Comparison of ENCODE assay signal across 19 cellular contexts in genomic region chr6:246349-246748, GRCh38. TPM values are rescaled to one million over a fixed set of nuclear protein-coding genes. Genes with fewer than 3 reads are reported as not detected.
DNase-seq lines count a peak whose midpoint lies in the region; ATAC-seq and TF ChIP-seq lines count a peak whose summit lies in the region.
"Had no signal": no experiment of that assay in that cellular context is flagged by ENCODE, and none has a peak within 500 bp of the region (broad histone marks: within the 10 kb centered on the region; RNA-seq: fewer than 3 reads in every experiment).

No MANE protein-coding gene starts in this region.

- peaks cover 6% of the 10 kb centered on the region for H3K4me1 ChIP-seq in Karpas-422 (ENCODE audit: low read length)
- H3K4me1 ChIP-seq in trophoblast cell (ENCODE audit: control insufficient read depth in 1 of 2, insufficient read depth in 2 of 2, low read length in 2 of 2), result no peaks in the 10 kb centered on the region
- H3K4me1 ChIP-seq in uterus, result no peaks in the 10 kb centered on the region
- H3K4me1 ChIP-seq: SJCRH30 had no signal

- H3K14ac ChIP-seq in trophoblast cell (ENCODE audit: low read length), result no peak overlapping the region

- intact Hi-C loops in uterus (cut with DNase I; ENCODE audit: low total_unique reads), result no loop called here

- peaks cover 15% of the 10 kb centered on the region for H3K4me1 Mint-ChIP-seq in activated naive CD8-positive, alpha-beta T cell treated with anti-CD3 and anti-CD28 coated beads, Interleukin-2, amount 50 U/mL, for 24 hours
- peaks cover 10% of the 10 kb centered on the region for H3K4me1 Mint-ChIP-seq in activated naive CD8-positive, alpha-beta T cell treated with anti-CD3 and anti-CD28 coated beads for 36 hours

- H3K79me2 ChIP-seq in Karpas-422 (ENCODE audit: low read length) (no peaks in the 10 kb centered on the region), trophoblast cell (ENCODE audit: control insufficient read depth, insufficient read depth, low read length, poor library complexity) (no peaks in the 10 kb centered on the region)

- H2BK12ac ChIP-seq in trophoblast cell (ENCODE audit: low read length), result no peak overlapping the region

- H2BK5ac ChIP-seq in trophoblast cell (ENCODE audit: low read depth, low read length, poor library complexity), result no peak overlapping the region

- H4K8ac ChIP-seq in trophoblast cell (ENCODE audit: low read depth, low read length), result no peak overlapping the region

- TF ChIP-seq POLR2A in uterus (IDR thresholded peaks at IDR 0.05), result no peak

- H3K36me3 Mint-ChIP-seq in activated naive CD8-positive, alpha-beta T cell treated with anti-CD3 and anti-CD28 coated beads, Interleukin-2, amount 50 U/mL, for 24 hours (ENCODE audit: low read depth), result no peaks in the 10 kb centered on the region
- H3K36me3 Mint-ChIP-seq in activated naive CD8-positive, alpha-beta T cell treated with anti-CD3 and anti-CD28 coated beads for 36 hours, result peaks cover 1% of the 10 kb centered on the region

- H4K20me1 ChIP-seq in Karpas-422 (ENCODE audit: insufficient read depth, low read depth, low read length), result no peaks in the 10 kb centered on the region

- H3K4me3 Mint-ChIP-seq in activated naive CD8-positive, alpha-beta T cell treated with anti-CD3 and anti-CD28 coated beads, Interleukin-2, amount 50 U/mL, for 24 hours, result no peak overlapping the region
- H3K4me3 Mint-ChIP-seq in activated naive CD8-positive, alpha-beta T cell treated with anti-CD3 and anti-CD28 coated beads for 36 hours, result no peak overlapping the region
- H3K4me3 Mint-ChIP-seq: H9 had no signal

- no peak overlapping the region for H3K4ac ChIP-seq in trophoblast cell (ENCODE audit: low read depth, low read length)

- H3K79me1 ChIP-seq in trophoblast cell (ENCODE audit: low read length), result no peaks in the 10 kb centered on the region

- H3K4me2 ChIP-seq in Karpas-422 (ENCODE audit: low read depth, low read length, poor library complexity, severe bottlenecking), result no peak overlapping the region
- H3K4me2 ChIP-seq in trophoblast cell (ENCODE audit: low read length), result no peak overlapping the region
- H3K4me2 ChIP-seq: KMS-11 had no signal

- no peaks in the 10 kb centered on the region for H3K36me3 ChIP-seq in Karpas-422 (ENCODE audit: insufficient read depth, low read length)
- no peaks in the 10 kb centered on the region for H3K36me3 ChIP-seq in trophoblast cell (ENCODE audit: control insufficient read depth in 1 of 2, insufficient read depth in 2 of 2, low read length in 2 of 2)
- no peaks in the 10 kb centered on the region for H3K36me3 ChIP-seq in uterus
- H3K36me3 ChIP-seq: SJCRH30 had no signal

- no peak overlapping the region for H2AK5ac ChIP-seq in trophoblast cell (ENCODE audit: low read length)

- H2AFZ ChIP-seq in Karpas-422 (ENCODE audit: low read length) (no peak overlapping the region), trophoblast cell (ENCODE audit: insufficient read depth, low read length, poor library complexity) (no peak overlapping the region)

- H3K9ac ChIP-seq in Karpas-422 (ENCODE audit: low read length) (no peak overlapping the region), trophoblast cell (ENCODE audit: low read length) (no peak overlapping the region)
- H3K9ac ChIP-seq: KMS-11 had no signal

- no CpG with 5 or more reads among the region's 8 CpGs for WGBS in trophoblast cell (ENCODE audit: extremely low coverage, insufficient coverage, insufficient read length)

- H3K4me3 ChIP-seq in Karpas-422 (ENCODE audit: low read length) (no peak overlapping the region), cardiac fibroblast (replicated peaks in 1 of 2; ENCODE audit: low read depth in 2 of 2, low read length in 2 of 2) (no peak overlapping the region), trophoblast cell (ENCODE audit: low read depth, low read length) (no peak overlapping the region), uterus (no peak overlapping the region)
- H3K4me3 ChIP-seq: SJCRH30 had no signal

- H4K91ac ChIP-seq in trophoblast cell (ENCODE audit: low read depth, low read length), result no peak overlapping the region

- H3K9me2 ChIP-seq in Karpas-422 (replicated peaks; ENCODE audit: insufficient read depth, low read length), result no peaks in the 10 kb centered on the region

- H3K9me3 Mint-ChIP-seq in activated naive CD8-positive, alpha-beta T cell treated with anti-CD3 and anti-CD28 coated beads, Interleukin-2, amount 50 U/mL, for 24 hours, result peaks cover 11% of the 10 kb centered on the region
- H3K9me3 Mint-ChIP-seq in activated naive CD8-positive, alpha-beta T cell treated with anti-CD3 and anti-CD28 coated beads for 36 hours, result peaks cover 3% of the 10 kb centered on the region
- H3K9me3 Mint-ChIP-seq: H9 had no signal

- no peak overlapping the region for H3K27ac Mint-ChIP-seq in activated naive CD8-positive, alpha-beta T cell treated with anti-CD3 and anti-CD28 coated beads, Interleukin-2, amount 50 U/mL, for 24 hours
- no peak overlapping the region for H3K27ac Mint-ChIP-seq in activated naive CD8-positive, alpha-beta T cell treated with anti-CD3 and anti-CD28 coated beads for 36 hours
- H3K27ac Mint-ChIP-seq: H9 had no signal

- TF ChIP-seq CTCF in cardiac fibroblast (IDR thresholded peaks at IDR 0.05; ENCODE audit: low read depth, low read length) (no peak), uterus (IDR thresholded peaks at IDR 0.05) (no peak)

- no peak overlapping the region for H3K27ac ChIP-seq in Karpas-422 (ENCODE audit: low read length)
- no peak overlapping the region for H3K27ac ChIP-seq in trophoblast cell (ENCODE audit: low read depth, low read length)
- no peak overlapping the region for H3K27ac ChIP-seq in uterus
- H3K27ac ChIP-seq: KMS-11, SJCRH30 had no signal

- no peak overlapping the region for H4K12ac ChIP-seq in trophoblast cell (ENCODE audit: low read depth, low read length)

- H3K27me3 Mint-ChIP-seq in activated naive CD8-positive, alpha-beta T cell treated with anti-CD3 and anti-CD28 coated beads, Interleukin-2, amount 50 U/mL, for 24 hours, result no peaks in the 10 kb centered on the region
- H3K27me3 Mint-ChIP-seq in activated naive CD8-positive, alpha-beta T cell treated with anti-CD3 and anti-CD28 coated beads for 36 hours, result peaks cover 2% of the 10 kb centered on the region

- peak; percentile 46 for ATAC-seq in activated naive CD8-positive, alpha-beta T cell treated with anti-CD3 and anti-CD28 coated beads, Interleukin-2, amount 50 U/mL, for 24 hours
- ATAC-seq: PC-3 had no signal

- H3K23ac ChIP-seq in trophoblast cell (ENCODE audit: low read length), result no peak overlapping the region

- H3K27me3 ChIP-seq in Karpas-422 (ENCODE audit: low read length) (no peaks in the 10 kb centered on the region), trophoblast cell (ENCODE audit: insufficient read depth, low read length) (no peaks in the 10 kb centered on the region), uterus (no peaks in the 10 kb centered on the region)
- H3K27me3 ChIP-seq: SJCRH30 had no signal

- H3K9me3 ChIP-seq in Karpas-422 (ENCODE audit: low read length), result no peaks in the 10 kb centered on the region
- H3K9me3 ChIP-seq in trophoblast cell (ENCODE audit: insufficient read depth, low read depth, low read length), result no peaks in the 10 kb centered on the region
- peaks cover 0 to 5% of the 10 kb centered on the region in 2 donors for H3K9me3 ChIP-seq in uterus
- H3K9me3 ChIP-seq: SJCRH30 had no signal

- no peak overlapping the region for H3K18ac ChIP-seq in trophoblast cell (ENCODE audit: low read length)

- H2BK120ac ChIP-seq in trophoblast cell (ENCODE audit: insufficient read depth, low read length, poor library complexity), result no peak overlapping the region

- DNase-seq in activated naive CD8-positive, alpha-beta T cell treated with anti-CD3 and anti-CD28 coated beads, Interleukin-2, amount 50 U/mL, for 24 hours, result no peak
- DNase-seq in activated naive CD8-positive, alpha-beta T cell treated with anti-CD3 and anti-CD28 coated beads for 36 hours, result no peak
- peak; percentile 14 for DNase-seq in Karpas-422
- peak; percentile 10 to 27 for DNase-seq in cardiac fibroblast (ENCODE audit: low read depth in 2 of 2)
- peak; percentile 12 to 32 for DNase-seq in trophoblast cell
- no peak for DNase-seq in uterus
- no peak for DNase-seq in iPS-NIHi11 (ENCODE audit: low spot score)
- DNase-seq in anterior cingulate cortex (lab: John Stamatoyannopoulos, UW), result no peak
- DNase-seq: ACHN, C1 segment of cervical spinal cord, GDM1, H9, MM.1S, NCI-H1105, NCI-H1694, NCI-H524, PC-3, SJCRH30 had no signal

RNA-seq across cellular contexts. Expression of gene DUSP22, which starts 45.9 kb away (rescaled TPM):
- 10 to 100 TPM; 22.9 to 23.9 TPM for total RNA-seq in activated naive CD8-positive, alpha-beta T cell treated with anti-CD3 and anti-CD28 coated beads for 36 hours
- total RNA-seq in Karpas-422 (2014; rRNA removed; shearing (Covaris generic); ENCODE audit: low replicate concordance), result 13.2 and 15.7 TPM in 2 replicates
- polyA plus RNA-seq in trophoblast cell (2013), result 23.3 and 25.5 TPM in 2 replicates
- total RNA-seq in uterus, result 10 to 100 TPM; 22.8 to 78.5 (median 46.0) TPM

Comparison
In these comparisons a context has a peak if more than half of its experiments do, and no peak if none do; other contexts are left out.
1. DNase-seq: peak in Karpas-422 (single experiment), cardiac fibroblast (2 of 2) and trophoblast cell (2 of 2); none in activated naive CD8-positive, alpha-beta T cell treated with anti-CD3 and anti-CD28 coated beads, Interleukin-2, amount 50 U/mL, for 24 hours (single experiment), activated naive CD8-positive, alpha-beta T cell treated with anti-CD3 and anti-CD28 coated beads for 36 hours (single experiment), uterus (0 of 2), iPS-NIHi11 (single experiment) and anterior cingulate cortex (0 of 58).